Comparison of ENCODE assay signal across 26 cellular contexts in genomic region chr1:9454094-9454418, GRCh38.
"Had no signal": no experiment of that assay in that cellular context is flagged by ENCODE, and none has a peak within 500 bp of the region (broad histone marks: within the 10 kb centered on the region; RNA-seq: fewer than 3 reads in every experiment).

No MANE protein-coding gene starts in this region.

- H3K36me3 Mint-ChIP-seq: activated CD8-positive, alpha-beta memory T cell treated with anti-CD3 and anti-CD28 coated beads, Interleukin-2, amount 10 ng/mL, durations not matched to agents 7 days and 5 days; activated naive CD4-positive, alpha-beta T cell treated with anti-CD3 and anti-CD28 coated beads, Interleukin-2, amount 50 U/mL, for 72 hours; brain; WTC11 had no signal

- H3K27me3 Mint-ChIP-seq: activated naive CD8-positive, alpha-beta T cell treated with anti-CD3 and anti-CD28 coated beads, Interleukin-2, amount 50 U/mL, for 24 hours had no signal

- H3K9me3 Mint-ChIP-seq: activated naive CD4-positive, alpha-beta T cell treated with anti-CD3 and anti-CD28 coated beads, Interleukin-2, amount 50 U/mL, for 72 hours; activated naive CD8-positive, alpha-beta T cell treated with anti-CD3 and anti-CD28 coated beads, Interleukin-2, amount 50 U/mL, for 24 hours; activated T-cell treated with anti-CD3 and anti-CD28 coated beads, Interleukin-2, amount 50 U/mL, for 24 hours; activated T-helper 1 cell treated with anti-CD3 and anti-CD28 coated beads, Interleukin-12 subunit alpha, Interleukin-12 subunit beta, Interleukin-2, Interleukin-4 antibody, amounts not matched to agents 30 ng/mL and 10 ng/mL and 1 ng/mL, durations not matched to agents 14 hours and 24 hours and 36 hours; central memory CD8-positive, alpha-beta T cell; T-helper 1 cell treated with Interleukin-12 subunit alpha and Interleukin-12 subunit beta and Interleukin-4 antibody, amounts not matched to agents 30 μg/mL and 1 μg/mL, for 36 hours; WTC11 had no signal

- H3K27ac Mint-ChIP-seq: activated CD8-positive, alpha-beta memory T cell treated with anti-CD3 and anti-CD28 coated beads, Interleukin-2, amount 10 ng/mL, durations not matched to agents 7 days and 5 days; activated CD8-positive, alpha-beta T cell treated with anti-CD3 and anti-CD28 coated beads, Interleukin-2, amount 10 ng/mL, durations not matched to agents 7 days and 5 days; activated naive CD4-positive, alpha-beta T cell treated with anti-CD3 and anti-CD28 coated beads, Interleukin-2, amount 50 U/mL, for 72 hours; activated naive CD8-positive, alpha-beta T cell treated with anti-CD3 and anti-CD28 coated beads, Interleukin-2, amount 50 U/mL, for 24 hours; activated T-cell treated with anti-CD3 and anti-CD28 coated beads, Interleukin-2, amount 50 U/mL, for 24 hours; activated T-helper 1 cell treated with anti-CD3 and anti-CD28 coated beads, Interleukin-12 subunit alpha, Interleukin-12 subunit beta, Interleukin-2, Interleukin-4 antibody, amounts not matched to agents 30 ng/mL and 10 ng/mL and 1 ng/mL, durations not matched to agents 14 hours and 24 hours and 36 hours; T-helper 1 cell treated with Interleukin-12 subunit alpha and Interleukin-12 subunit beta and Interleukin-4 antibody, amounts not matched to agents 30 μg/mL and 1 μg/mL, for 36 hours had no signal

- FAIRE-seq: astrocyte had no signal

- ATAC-seq: activated CD8-positive, alpha-beta memory T cell treated with anti-CD3 and anti-CD28 coated beads, Interleukin-2, amount 10 ng/mL, durations not matched to agents 7 days and 5 days; activated CD8-positive, alpha-beta T cell treated with anti-CD3 and anti-CD28 coated beads, Interleukin-2, amount 10 ng/mL, durations not matched to agents 7 days and 5 days; activated naive CD4-positive, alpha-beta T cell treated with anti-CD3 and anti-CD28 coated beads, Interleukin-2, amount 50 U/mL, for 72 hours; activated naive CD8-positive, alpha-beta T cell treated with anti-CD3 and anti-CD28 coated beads, Interleukin-2, amount 50 U/mL, for 24 hours; PC-3; WTC11 had no signal

- H3K27ac ChIP-seq: KMS-11 had no signal

- H3K4me2 ChIP-seq: KMS-11 had no signal

- H3K4me3 Mint-ChIP-seq: activated CD8-positive, alpha-beta memory T cell treated with anti-CD3 and anti-CD28 coated beads, Interleukin-2, amount 10 ng/mL, durations not matched to agents 7 days and 5 days; activated CD8-positive, alpha-beta T cell treated with anti-CD3 and anti-CD28 coated beads, Interleukin-2, amount 10 ng/mL, durations not matched to agents 7 days and 5 days; activated naive CD8-positive, alpha-beta T cell treated with anti-CD3 and anti-CD28 coated beads, Interleukin-2, amount 50 U/mL, for 24 hours; activated T-cell treated with anti-CD3 and anti-CD28 coated beads, Interleukin-2, amount 50 U/mL, for 24 hours; activated T-helper 1 cell treated with anti-CD3 and anti-CD28 coated beads, Interleukin-12 subunit alpha, Interleukin-12 subunit beta, Interleukin-2, Interleukin-4 antibody, amounts not matched to agents 30 ng/mL and 10 ng/mL and 1 ng/mL, durations not matched to agents 14 hours and 24 hours and 36 hours; central memory CD8-positive, alpha-beta T cell; T-helper 1 cell treated with Interleukin-12 subunit alpha and Interleukin-12 subunit beta and Interleukin-4 antibody, amounts not matched to agents 30 μg/mL and 1 μg/mL, for 36 hours; WTC11 had no signal

- H3K4me1 Mint-ChIP-seq: activated CD8-positive, alpha-beta memory T cell treated with anti-CD3 and anti-CD28 coated beads, Interleukin-2, amount 10 ng/mL, durations not matched to agents 7 days and 5 days; activated naive CD8-positive, alpha-beta T cell treated with anti-CD3 and anti-CD28 coated beads, Interleukin-2, amount 50 U/mL, for 24 hours; central memory CD8-positive, alpha-beta T cell had no signal

- DNase-seq: activated CD4-positive, alpha-beta T cell treated with anti-CD3 and anti-CD28 coated beads for 48 hours; activated CD4-positive, alpha-beta T cell treated with anti-CD3 and anti-CD28 coated beads, Interleukin-2, amount 50 U/mL, for 4 hours; activated CD4-positive, CD25-positive, alpha-beta regulatory T cell treated with anti-CD3 and anti-CD28 coated beads, Interleukin-2, amount 50 U/mL, for 72 hours; activated CD8-positive, alpha-beta memory T cell treated with anti-CD3 and anti-CD28 coated beads, Interleukin-2, amount 10 ng/mL, durations not matched to agents 7 days and 5 days; activated CD8-positive, alpha-beta T cell treated with anti-CD3 and anti-CD28 coated beads, Interleukin-2, amount 10 ng/mL, durations not matched to agents 7 days and 5 days; activated effector memory CD4-positive, alpha-beta T cell treated with Interleukin-2 at 50 U/mL for 16 hours; activated naive CD4-positive, alpha-beta T cell; activated naive CD8-positive, alpha-beta T cell treated with anti-CD3 and anti-CD28 coated beads, Interleukin-2, amount 50 U/mL, for 24 hours; activated T-cell treated with anti-CD3 and anti-CD28 coated beads, Interleukin-2, amount 50 U/mL, for 24 hours; amygdala; NCI-H1092; NCI-H1417; NCI-H2029; NCI-H510A treated with DMSO at 0.1 percent for 48 hours; NCI-H69; NK-92 treated with Interleukin-12 subunit alpha and Interleukin-12 subunit beta, amount 100 ng/mL, for 24 hours; PC-3; SHP77 treated with DMSO at 0.1 percent for 48 hours had no signal

- H3K9ac ChIP-seq: KMS-11 had no signal
